Comparison of ENCODE assay signal across 9 cellular contexts in genomic region chrX:38175140-38175539, GRCh38. TPM values are rescaled to one million over a fixed set of nuclear protein-coding genes. Genes with fewer than 3 reads are reported as not detected.
DNase-seq lines count a peak whose midpoint lies in the region; ATAC-seq and TF ChIP-seq lines count a peak whose summit lies in the region.
"Had no signal": no experiment of that assay in that cellular context is flagged by ENCODE, and none has a peak within 500 bp of the region (broad histone marks: within the 10 kb centered on the region; RNA-seq: fewer than 3 reads in every experiment).

No MANE protein-coding gene starts in this region.

- no peaks in the 10 kb centered on the region for H3K4me1 ChIP-seq in hepatocyte (ENCODE audit: insufficient read depth)

- no peaks in the 10 kb centered on the region for H3K36me3 ChIP-seq in hepatocyte (replicated peaks; ENCODE audit: insufficient read depth, low read depth)
- H3K36me3 ChIP-seq: thoracic aorta had no signal

- DNase-seq in Daoy (ENCODE audit: low read depth) (peak; percentile 47), KBM-7 (peak; percentile 49), RWPE1 (ENCODE audit: low spot score) (peak; percentile 41), hepatocyte (ENCODE audit: low spot score) (peak; percentile 53), cortex of kidney (lab: John Stamatoyannopoulos, UW) (no peak)
- no peak for DNase-seq in central memory CD4-positive, alpha-beta T cell
- DNase-seq in effector CD4-positive, alpha-beta T cell: no peak

- CTCF ChIA-PET in RWPE1 (lab: Yijun Ruan, JAX): interaction anchor here (0.6 to 1.0 kb wide), 3 partner anchors 248 to 322 kb away, joined by 4 to 6 read pairs (median 6); no protein-coding TSS in a partner anchor

- H3K27ac ChIP-seq in RWPE1 (no peak overlapping the region), hepatocyte (no peak overlapping the region)
- H3K27ac ChIP-seq: thoracic aorta had no signal

- no peaks in the 10 kb centered on the region for H4K20me1 ChIP-seq in hepatocyte (ENCODE audit: insufficient read depth, poor library complexity, severe bottlenecking)

- POLR2A ChIA-PET in RWPE1 (lab: Yijun Ruan, JAX; ENCODE audit: low non-redundant PET): no interaction called here

- no peak overlapping the region for H2AFZ ChIP-seq in hepatocyte

- ATAC-seq in HG03342 (IDR thresholded peaks at IDR 0.05; ENCODE audit: unreplicated experiment): no peak

- WGBS in hepatocyte (ENCODE audit: low lambda C conversion rate, missing lambda C conversion rate): 25% methylated on average over 3 of the region's 3 CpGs

- H3K9me3 ChIP-seq in hepatocyte (ENCODE audit: low read depth): no peaks in the 10 kb centered on the region
- H3K9me3 ChIP-seq: thoracic aorta had no signal

- no peak overlapping the region for H3K4me2 ChIP-seq in hepatocyte

- in situ Hi-C loops in KBM-7 (cut with MboI; ENCODE audit: low pct_unique_long_range_greater_than_20kb, low sequenced_read_pairs): no loop called here

- H3K9me2 ChIP-seq in hepatocyte (replicated peaks; ENCODE audit: insufficient read depth): no peaks in the 10 kb centered on the region

- H3K27me3 ChIP-seq in hepatocyte: no peaks in the 10 kb centered on the region

- H3K4me3 ChIP-seq in hepatocyte: no peak overlapping the region
- H3K4me3 ChIP-seq: thoracic aorta had no signal

- no peaks in the 10 kb centered on the region for H3K79me2 ChIP-seq in hepatocyte

- TF ChIP-seq CTCF in RWPE1 (conservative IDR thresholded peaks at IDR 0.05; ENCODE audit: low read depth) (peak; percentile 58), hepatocyte (IDR thresholded peaks at IDR 0.05; ENCODE audit: poor library complexity) (peak; percentile 54)

RNA-seq across cellular contexts. Expression of gene SRPX, which starts 45.5 kb away (rescaled TPM):
- total RNA-seq in Daoy (2014; rRNA removed; shearing (Covaris generic)): 18.2 and 28.0 TPM in 2 replicates
- total RNA-seq in hepatocyte: 82.4 and 101 TPM in 2 replicates
- 172 and 189 TPM in 2 replicates for polyA plus RNA-seq in hepatocyte

Comparison
In these comparisons a context has a peak if more than half of its experiments do, and no peak if none do; other contexts are left out.
1. DNase-seq: peak in Daoy (single experiment), KBM-7 (single experiment), RWPE1 (single experiment) and hepatocyte (single experiment); none in cortex of kidney (single experiment), central memory CD4-positive, alpha-beta T cell (single experiment) and effector CD4-positive, alpha-beta T cell (single experiment).